Comparison of ENCODE assay signal across 8 cellular contexts in the genomic region with DNA sequence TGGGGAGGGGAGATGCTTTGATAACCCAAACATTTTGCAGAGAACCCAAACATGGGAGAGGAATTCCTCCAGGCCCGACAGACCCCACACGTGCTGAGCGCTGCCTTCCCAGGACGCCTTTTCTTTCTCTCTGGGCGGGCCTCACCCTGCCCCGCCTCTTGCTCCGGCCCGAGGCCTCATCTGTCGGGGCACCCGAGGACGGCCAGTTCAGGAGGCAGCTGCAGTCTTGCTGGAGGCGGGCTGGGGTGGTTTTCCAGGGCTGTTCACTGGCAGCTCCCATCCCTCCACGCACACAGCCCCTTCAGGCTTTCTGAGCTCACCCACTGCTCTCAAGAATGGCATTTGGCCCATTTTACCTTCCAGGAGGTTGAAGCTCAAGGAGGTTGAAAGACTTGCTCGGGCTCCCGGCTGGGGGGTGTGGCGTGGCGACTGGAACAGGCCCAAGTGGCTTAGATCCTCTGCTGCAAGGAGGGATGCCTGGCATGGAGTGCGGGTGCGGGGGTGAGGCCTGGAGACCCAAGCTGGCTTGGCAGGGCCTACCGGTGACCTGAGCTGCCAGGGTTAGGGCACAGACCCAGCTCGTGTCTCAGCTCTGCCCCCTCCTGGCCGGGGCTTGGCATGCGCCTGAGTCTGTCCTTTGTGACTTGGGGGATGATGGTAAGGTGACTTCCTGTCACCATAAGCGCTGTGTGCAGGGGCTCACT.
DNase-seq lines count a peak whose midpoint lies in the region; ATAC-seq and TF ChIP-seq lines count a peak whose summit lies in the region.

No MANE protein-coding gene starts in this region.

- H3K4me1 Mint-ChIP-seq in activated CD8-positive, alpha-beta memory T cell treated with anti-CD3 and anti-CD28 coated beads, Interleukin-2, amount 10 ng/mL, durations not matched to agents 7 days and 5 days, result no peaks in the 10 kb centered on the region
- peaks cover 45% of the 10 kb centered on the region for H3K4me1 Mint-ChIP-seq in nephron

- H3K9me3 ChIP-seq in upper lobe of left lung, result no peaks in the 10 kb centered on the region

- peak overlapping the region in 1 of 4 donors; percentile 30 for H3K27ac ChIP-seq in upper lobe of left lung

- no peaks in the 10 kb centered on the region for H3K9me3 Mint-ChIP-seq in activated CD8-positive, alpha-beta memory T cell treated with anti-CD3 and anti-CD28 coated beads, Interleukin-2, amount 10 ng/mL, durations not matched to agents 7 days and 5 days (ENCODE audit: low read depth)
- H3K9me3 Mint-ChIP-seq in nephron, result peaks cover 7% of the 10 kb centered on the region

- H3K4me3 Mint-ChIP-seq in activated CD8-positive, alpha-beta memory T cell treated with anti-CD3 and anti-CD28 coated beads, Interleukin-2, amount 10 ng/mL, durations not matched to agents 7 days and 5 days, result no peak overlapping the region
- no peak overlapping the region for H3K4me3 Mint-ChIP-seq in nephron

- CTCF ChIA-PET in activated CD8-positive, alpha-beta memory T cell treated with anti-CD3 and anti-CD28 coated beads, Interleukin-2, amount 10 ng/mL, durations not matched to agents 7 days and 5 days (lab: Charles Lee), result interaction anchor here (0.7 to 1.5 kb wide), 8 partner anchors 10 to 467 kb away, joined by 3 to 6 read pairs (median 4); no protein-coding TSS in a partner anchor

- no peaks in the 10 kb centered on the region for H3K27me3 ChIP-seq in upper lobe of left lung

- peaks cover 3% of the 10 kb centered on the region for H3K27me3 Mint-ChIP-seq in activated CD8-positive, alpha-beta memory T cell treated with anti-CD3 and anti-CD28 coated beads, Interleukin-2, amount 10 ng/mL, durations not matched to agents 7 days and 5 days
- H3K27me3 Mint-ChIP-seq in nephron (ENCODE audit: low read depth), result peaks cover 10% of the 10 kb centered on the region

- no peaks in the 10 kb centered on the region for H3K36me3 Mint-ChIP-seq in activated CD8-positive, alpha-beta memory T cell treated with anti-CD3 and anti-CD28 coated beads, Interleukin-2, amount 10 ng/mL, durations not matched to agents 7 days and 5 days
- peaks cover 4% of the 10 kb centered on the region for H3K36me3 Mint-ChIP-seq in nephron (ENCODE audit: low read depth)

- peaks cover 0 to 13% (median 5%) of the 10 kb centered on the region in 4 donors for H3K4me1 ChIP-seq in upper lobe of left lung

- no peak overlapping the region for H3K27ac Mint-ChIP-seq in activated CD8-positive, alpha-beta memory T cell treated with anti-CD3 and anti-CD28 coated beads, Interleukin-2, amount 10 ng/mL, durations not matched to agents 7 days and 5 days
- H3K27ac Mint-ChIP-seq in nephron, result peak overlapping the region; percentile 44 to 90 (median 59)

- no peak for TF ChIP-seq POLR2A in upper lobe of left lung (IDR thresholded peaks at IDR 0.05)

- intact Hi-C loops in Right ventricle myocardium inferior (cut with DNase I), result no loop called here
- intact Hi-C loops in cardiac septum (cut with DNase I), result no loop called here

- TF ChIP-seq CTCF in nephron (IDR thresholded peaks at IDR 0.05; ENCODE audit: unreplicated experiment in 3 of 3) (peak in 2 of 3 experiments; percentile 40 to 65), upper lobe of left lung (IDR thresholded peaks at IDR 0.05) (peak; percentile 36 to 85 (median 74))

- ATAC-seq in Right ventricle myocardium inferior (peak; percentile 51), esophagus mucosa (peak; percentile 81), upper lobe of left lung (ENCODE audit: low FRiP score in 2 of 2) (peak; percentile 66 to 81)
- peak; percentile 87 for ATAC-seq in activated CD8-positive, alpha-beta memory T cell treated with anti-CD3 and anti-CD28 coated beads, Interleukin-2, amount 10 ng/mL, durations not matched to agents 7 days and 5 days

- peak in 1 of 4 donors; percentile 12 for TF ChIP-seq EP300 in upper lobe of left lung (IDR thresholded peaks at IDR 0.05)

- no peaks in the 10 kb centered on the region for H3K36me3 ChIP-seq in upper lobe of left lung

- peak; percentile 80 for DNase-seq in Right ventricle myocardium inferior (ENCODE audit: missing footprints)
- no peak for DNase-seq in cardiac septum (ENCODE audit: low spot score)
- peak; percentile 31 for DNase-seq in NCI-H1105 (lab: John Stamatoyannopoulos, UW)
- DNase-seq in activated CD8-positive, alpha-beta memory T cell treated with anti-CD3 and anti-CD28 coated beads, Interleukin-2, amount 10 ng/mL, durations not matched to agents 7 days and 5 days, result peak; percentile 76
- peak; percentile 91 for DNase-seq in upper lobe of left lung
- no peak for DNase-seq in middle frontal gyrus (ENCODE audit: extremely low spot score, low spot score)

- 31 to 68% methylated on average over 12 to 18 of the region's 24 CpGs for WGBS in upper lobe of left lung, 2 donors

- no peak overlapping the region for H3K4me3 ChIP-seq in upper lobe of left lung

Comparison
In these comparisons a context has a peak if more than half of its experiments do, and no peak if none do; other contexts are left out.
1. DNase-seq: peak in Right ventricle myocardium inferior (single experiment), NCI-H1105 (single experiment), activated CD8-positive, alpha-beta memory T cell treated with anti-CD3 and anti-CD28 coated beads, Interleukin-2, amount 10 ng/mL, durations not matched to agents 7 days and 5 days (single experiment) and upper lobe of left lung (2 of 2); none in cardiac septum (single experiment) and middle frontal gyrus (single experiment).
2. Peak in every context shown above with its lines, with median percentiles within 50 percentile points of each other: ATAC-seq.